Comparison of ENCODE assay signal across 15 cellular contexts in the genomic region with DNA sequence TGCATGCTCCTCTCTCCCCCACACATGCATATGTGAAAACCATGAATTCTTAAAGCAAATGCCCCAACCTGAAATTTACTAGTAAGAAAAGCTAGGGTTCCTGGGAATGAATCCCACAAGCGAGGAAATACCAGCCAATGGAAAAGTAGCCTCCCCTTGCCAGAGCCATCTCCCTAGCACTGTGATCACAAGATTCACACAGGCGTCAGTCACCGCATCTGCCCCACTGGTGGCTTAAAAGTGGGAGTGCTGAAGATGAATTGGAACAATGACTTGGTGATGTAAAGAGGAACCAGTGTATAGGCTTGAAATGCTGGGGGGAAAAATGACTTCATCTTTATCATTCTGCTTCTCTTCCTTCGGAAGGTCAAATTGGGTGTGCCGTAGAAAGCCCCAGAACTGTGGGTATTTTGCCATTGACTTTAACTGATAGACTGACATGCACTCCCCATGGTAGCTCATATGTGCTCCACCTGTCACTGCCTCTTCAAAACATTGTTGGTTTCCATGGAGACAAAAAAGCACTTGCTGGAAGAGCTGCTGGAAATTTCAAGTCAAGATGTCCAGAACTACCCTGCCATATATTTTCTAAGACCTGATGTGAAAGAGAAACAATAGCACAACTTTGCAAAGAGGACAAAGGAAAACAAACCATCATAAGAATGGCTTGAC.
A peak's percentile ranks its signal among the peaks of the same experiment; 100 is the strongest.
DNase-seq lines count a peak whose midpoint lies in the region; ATAC-seq lines count a peak whose summit lies in the region.
"Had no signal": no experiment of that assay in that cellular context is flagged by ENCODE, and none has a peak within 500 bp of the region (broad histone marks: within the 10 kb centered on the region; RNA-seq: fewer than 3 reads in every experiment).

No MANE protein-coding gene starts in this region.

- DNase-seq in NCI-H510A treated with DMSO at 0.1 percent for 48 hours (lab: John Stamatoyannopoulos, UW) (peak; percentile 9), NCI-H510A (lab: John Stamatoyannopoulos, UW) (no peak), NCI-H524 (lab: John Stamatoyannopoulos, UW) (peak; percentile 60 to 93), retina (peak; percentile 35), activated gamma-delta T cell (lab: John Stamatoyannopoulos, UW) (no peak)
- DNase-seq: ACHN; activated naive CD4-positive, alpha-beta T cell treated with anti-CD3 and anti-CD28 coated beads for 36 hours; activated T-cell treated with anti-CD3 and anti-CD28 coated beads, Interleukin-2, amount 50 U/mL, for 4 hours; NCI-H187 treated with DMSO at 0.1 percent for 48 hours had no signal

- H3K27ac ChIP-seq in cingulate gyrus (ENCODE audit: low read depth, low read length): peak overlapping the region; percentile 12
- H3K27ac ChIP-seq: BLaER1 treated with 17β-estradiol and CSF1 and Interleukin-3, amounts not matched to agents 10 nM and 100 nM; HL-60 had no signal

- ATAC-seq in HG03520 (IDR thresholded peaks at IDR 0.05; ENCODE audit: unreplicated experiment): no peak
- ATAC-seq in HG02623 (IDR thresholded peaks at IDR 0.05; ENCODE audit: unreplicated experiment): no peak
- ATAC-seq: activated T-cell treated with anti-CD3 and anti-CD28 coated beads, Interleukin-2, amount 50 U/mL, for 4 hours; Right ventricle myocardium inferior had no signal

Comparison
In these comparisons a context has a peak if more than half of its experiments do, and no peak if none do; other contexts are left out.
1. DNase-seq: peak in NCI-H510A treated with DMSO at 0.1 percent for 48 hours (single experiment), NCI-H524 (2 of 2) and retina (single experiment); none in NCI-H510A (single experiment) and activated gamma-delta T cell (single experiment).